In the genomic region with DNA sequence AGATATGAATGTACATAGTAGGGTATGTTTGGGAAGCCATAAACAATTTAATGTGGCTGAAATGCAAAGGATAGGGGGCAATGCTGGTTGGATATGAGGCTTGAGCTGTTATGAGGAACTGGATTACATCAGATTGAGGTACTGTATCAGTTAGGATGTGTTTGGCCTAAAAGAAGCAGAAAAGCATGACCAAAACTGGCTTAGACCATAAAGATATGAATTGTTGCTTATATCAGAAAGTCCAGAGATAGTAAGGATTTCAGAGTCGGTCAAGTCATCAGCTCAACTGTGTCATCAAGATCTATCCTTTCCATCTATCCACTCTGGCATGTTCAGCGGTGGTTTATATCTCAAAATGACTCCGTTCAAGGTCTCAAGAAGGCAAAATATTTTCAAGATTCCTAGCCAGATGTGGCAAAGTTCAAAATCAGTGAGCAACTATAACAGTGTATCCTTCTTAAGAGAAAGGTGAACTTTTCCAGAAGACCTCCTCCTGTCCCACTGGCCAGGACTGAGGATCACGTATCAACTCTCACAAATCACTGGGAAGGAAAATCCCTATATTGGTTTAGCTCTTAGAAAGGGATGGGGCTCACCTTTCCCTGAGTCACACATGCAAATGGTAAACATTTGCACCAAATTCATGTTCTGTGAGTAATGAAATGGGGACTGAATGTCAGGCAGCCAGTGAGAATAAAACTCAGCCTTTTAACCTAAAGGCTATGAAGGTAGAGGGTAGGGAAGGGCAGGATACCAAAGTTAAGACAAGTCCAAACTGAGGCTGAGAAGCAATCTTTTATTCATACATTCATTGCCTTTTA, we compare ENCODE assay signal across 17 cellular contexts.
"Had no signal": no experiment of that assay in that cellular context is flagged by ENCODE, and none has a peak within 500 bp of the region (broad histone marks: within the 10 kb centered on the region; RNA-seq: fewer than 3 reads in every experiment).

No MANE protein-coding gene starts in this region.

- H3K27me3 ChIP-seq: gastroesophageal sphincter, left lung, pancreas, uterus had no signal

- FAIRE-seq: islet of Langerhans, pancreas had no signal

- DNase-seq: activated CD4-positive, alpha-beta T cell treated with anti-CD3 and anti-CD28 coated beads, Interleukin-2, amount 10 ng/mL, durations not matched to agents 24 days and 14 days; activated CD4-positive, CD25-positive, alpha-beta regulatory T cell; activated CD8-positive, alpha-beta memory T cell treated with anti-CD3 and anti-CD28 coated beads, Interleukin-2, amount 50 U/mL, for 4 hours; activated CD8-positive, alpha-beta T cell treated with anti-CD3 and anti-CD28 coated beads, Interleukin-2, amount 10 ng/mL, durations not matched to agents 7 days and 5 days; activated effector memory CD4-positive, alpha-beta T cell treated with anti-CD3 and anti-CD28 coated beads, Interleukin-2, amount 50 U/mL, for 16 hours; activated T-cell treated with anti-CD3 and anti-CD28 coated beads, Interleukin-2, amount 50 U/mL, for 48 hours; cerebellar nuclear complex; effector memory CD4-positive, alpha-beta T cell; left lung; mucosa of descending colon; naive thymus-derived CD4-positive, alpha-beta T cell; pancreas; retina; uterus had no signal

- H3K9me3 ChIP-seq: gastroesophageal sphincter, left lung, mucosa of descending colon, pancreas, uterus had no signal

- H3K4me1 ChIP-seq: gastroesophageal sphincter, left lung, pancreas, uterus had no signal

- ATAC-seq: activated CD8-positive, alpha-beta T cell treated with anti-CD3 and anti-CD28 coated beads, Interleukin-2, amount 10 ng/mL, durations not matched to agents 7 days and 5 days; gastroesophageal sphincter; left lung; mucosa of descending colon; stimulated activated effector memory CD8-positive, alpha-beta T cell treated with anti-CD3 and anti-CD28 coated beads, Interleukin-12 subunit alpha, Interleukin-12 subunit beta, amount 100 ng/mL, for 72 hours had no signal

- H3K4me3 ChIP-seq: gastroesophageal sphincter, left lung, mucosa of descending colon, pancreas, uterus had no signal

- H3K36me3 ChIP-seq: gastroesophageal sphincter, left lung, pancreas, uterus had no signal

- H3K27ac ChIP-seq: gastroesophageal sphincter, left lung, pancreas, uterus had no signal
